8 cellular contexts compared by ENCODE assay signal in genomic region chr7:100159099-100159623, GRCh38. TPM values are rescaled to one million over a fixed set of nuclear protein-coding genes. Genes with fewer than 3 reads are reported as not detected.
DNase-seq lines count a peak whose midpoint lies in the region; ATAC-seq and TF ChIP-seq lines count a peak whose summit lies in the region.

No MANE protein-coding gene starts in this region.

- peaks cover 34% of the 10 kb centered on the region for H3K36me3 ChIP-seq in DND-41 (ENCODE audit: insufficient read depth, low read length)
- H3K36me3 ChIP-seq in OCI-LY7 (ENCODE audit: insufficient read depth, low read length), result peaks cover 35% of the 10 kb centered on the region
- H3K36me3 ChIP-seq in endocrine pancreas (ENCODE audit: control insufficient read depth, insufficient read depth, low read length), result no peaks in the 10 kb centered on the region

- DNase-seq in DND-41 (no peak), OCI-LY7 (ENCODE audit: low spot score) (no peak), osteocyte (ENCODE audit: extremely low spot score, unreplicated experiment) (no peak), NCI-H2107 (lab: John Stamatoyannopoulos, UW) (no peak)
- DNase-seq in stimulated activated naive CD4-positive, alpha-beta T cell treated with Interleukin-2 at 50 U/mL for 16 hours (lab: John Stamatoyannopoulos, UW), result no peak
- no peak for DNase-seq in activated CD8-positive, alpha-beta memory T cell treated with anti-CD3 and anti-CD28 coated beads, Interleukin-2, amount 50 U/mL, for 48 hours

- POLR2A ChIA-PET in OCI-LY7 (lab: Charles Lee), result interaction anchor here (0.6 to 1.3 kb wide), 5 partner anchors 11 to 609 kb away, joined by 3 to 7 read pairs (median 4); partner anchors contain the start of gene LAMTOR4

- H3K27me3 ChIP-seq in DND-41 (ENCODE audit: insufficient read depth, low read length, poor library complexity) (no peaks in the 10 kb centered on the region), endocrine pancreas (ENCODE audit: control insufficient read depth, insufficient read depth, low read length) (no peaks in the 10 kb centered on the region)

- peak overlapping the region; percentile 96 for H3K9ac ChIP-seq in DND-41 (ENCODE audit: low read depth, low read length)
- H3K9ac ChIP-seq in endocrine pancreas (ENCODE audit: control insufficient read depth, insufficient read depth, low read length), result peak overlapping the region; percentile 38

- H2AFZ ChIP-seq in DND-41 (ENCODE audit: low read depth, low read length) (peak overlapping the region; percentile 73), OCI-LY7 (ENCODE audit: low read length) (peak overlapping the region; percentile 59; the same call in 1 of the 2 replicates)

- H3K27ac Mint-ChIP-seq in osteocyte (ENCODE audit: unreplicated experiment), result peak overlapping the region; percentile 75

- no peak for TF ChIP-seq CTCF in DND-41 (IDR thresholded peaks at IDR 0.05; ENCODE audit: borderline replicate concordance, extremely low read depth, low read length, poor library complexity, severe bottlenecking)
- TF ChIP-seq CTCF in OCI-LY7 (conservative IDR thresholded peaks at IDR 0.05; ENCODE audit: low read length), result no peak
- TF ChIP-seq CTCF in osteocyte (IDR thresholded peaks at IDR 0.05), result no peak

- H3K4me3 ChIP-seq in DND-41 (ENCODE audit: low read depth in 1 of 2, low read length in 2 of 2) (peak overlapping the region; percentile 87 to 99; a peak in 3 of 4 replicates), OCI-LY7 (ENCODE audit: low read depth, low read length, poor library complexity, severe bottlenecking) (peak overlapping the region; percentile 93), endocrine pancreas (ENCODE audit: control insufficient read depth, insufficient read depth, low read length) (peak overlapping the region; percentile 48)

- H3K4me1 ChIP-seq in DND-41 (ENCODE audit: insufficient read depth, low read length) (peaks cover 32% of the 10 kb centered on the region), OCI-LY7 (ENCODE audit: insufficient read depth, low read length, poor library complexity, severe bottlenecking) (peaks cover 43% of the 10 kb centered on the region), endocrine pancreas (ENCODE audit: control insufficient read depth, insufficient read depth, low read length) (no peaks in the 10 kb centered on the region)

- CTCF ChIA-PET in OCI-LY7 (lab: Charles Lee; ENCODE audit: unreplicated experiment), result no interaction called here

- ATAC-seq in DND-41 (ENCODE audit: insufficient read depth, low read depth) (no peak), HG02759 (IDR thresholded peaks at IDR 0.05; ENCODE audit: unreplicated experiment) (no peak)

- no peaks in the 10 kb centered on the region for H3K9me2 ChIP-seq in OCI-LY7 (ENCODE audit: insufficient read depth, low read length)

- H3K4me1 Mint-ChIP-seq in osteocyte (ENCODE audit: unreplicated experiment), result peaks cover 27% of the 10 kb centered on the region

- intact Hi-C loops in OCI-LY7 (cut with micrococcal nuclease; ENCODE audit: unreplicated experiment), result loop anchor here (5.0 kb wide), 1 partner anchor 58 kb away; the partner anchor contains the start of gene PVRIG

- H3K9me3 ChIP-seq in DND-41 (ENCODE audit: insufficient read depth, low read length, severe bottlenecking) (no peaks in the 10 kb centered on the region), OCI-LY7 (ENCODE audit: low read length) (no peaks in the 10 kb centered on the region), endocrine pancreas (ENCODE audit: control insufficient read depth, low read length) (no peaks in the 10 kb centered on the region)

- H3K4me3 Mint-ChIP-seq in osteocyte (ENCODE audit: unreplicated experiment), result peak overlapping the region; percentile 81

- H3K27ac ChIP-seq in DND-41 (ENCODE audit: low read length) (peak overlapping the region; percentile 69), OCI-LY7 (ENCODE audit: low read depth, low read length, poor library complexity, severe bottlenecking) (peak overlapping the region; percentile 62)

- H3K79me2 ChIP-seq in DND-41 (ENCODE audit: insufficient read depth, low read length) (peaks cover 42% of the 10 kb centered on the region), OCI-LY7 (ENCODE audit: insufficient read depth, low read depth, low read length) (peaks cover 7% of the 10 kb centered on the region; the same call in 1 of the 2 replicates)

- peaks cover 4% of the 10 kb centered on the region for H3K36me3 Mint-ChIP-seq in osteocyte (ENCODE audit: unreplicated experiment)

- no TSS peak for BruUV-seq in OCI-LY7 (replicated peaks; lab: Mats Ljungman, UMichigan)

- H4K20me1 ChIP-seq in DND-41 (ENCODE audit: insufficient read depth, low read length), result peaks cover 22% of the 10 kb centered on the region
- H4K20me1 ChIP-seq in OCI-LY7 (ENCODE audit: insufficient read depth, low read length), result peaks cover 10% of the 10 kb centered on the region; the same call in 1 of the 2 replicates

- H3K9me3 Mint-ChIP-seq in osteocyte (ENCODE audit: unreplicated experiment), result no peaks in the 10 kb centered on the region

- H3K27me3 Mint-ChIP-seq in osteocyte (ENCODE audit: unreplicated experiment), result no peaks in the 10 kb centered on the region

- peak overlapping the region; percentile 68 for H3K4me2 ChIP-seq in DND-41 (ENCODE audit: insufficient read depth, low read length)
- peak overlapping the region; percentile 98 for H3K4me2 ChIP-seq in OCI-LY7 (ENCODE audit: low read length)

RNA-seq across cellular contexts. Expression of gene TRAPPC14, which starts 0.6 kb away (rescaled TPM):
- 30.6 and 38.8 TPM in 2 replicates for total RNA-seq in OCI-LY7 (2014; rRNA removed; shearing (Covaris generic))
- total RNA-seq in OCI-LY7 (2022), result 41.6 and 49.9 TPM in 2 replicates
- total RNA-seq in osteocyte, result 18.2 and 20.3 TPM in 2 replicates

RNA-seq across cellular contexts. Expression of gene GAL3ST4, which starts 9.3 kb away (rescaled TPM):
- total RNA-seq in OCI-LY7 (2014; rRNA removed; shearing (Covaris generic)), result 3.9 and 4.6 TPM in 2 replicates
- total RNA-seq in OCI-LY7 (2022) (5.2 and 6.1 TPM in 2 replicates), osteocyte (2.9 and 3.6 TPM in 2 replicates)

RNA-seq across cellular contexts. Expression of gene LAMTOR4, which starts 10.4 kb away (rescaled TPM):
- 243 and 263 TPM in 2 replicates for total RNA-seq in OCI-LY7 (2014; rRNA removed; shearing (Covaris generic))
- 207 and 237 TPM in 2 replicates for total RNA-seq in OCI-LY7 (2022)
- 111 and 123 TPM in 2 replicates for total RNA-seq in osteocyte

RNA-seq across cellular contexts. Expression of gene GPC2, which starts 18.0 kb away (rescaled TPM):
- 20.2 and 33.2 TPM in 2 replicates for total RNA-seq in OCI-LY7 (2014; rRNA removed; shearing (Covaris generic))
- 23.2 and 31.7 TPM in 2 replicates for total RNA-seq in OCI-LY7 (2022)
- total RNA-seq in osteocyte, result 8.1 and 12.6 TPM in 2 replicates

RNA-seq across cellular contexts. Expression of gene STAG3, which starts 18.6 kb away (rescaled TPM):
- total RNA-seq in OCI-LY7 (2014; rRNA removed; shearing (Covaris generic)), result 56.1 and 82.8 TPM in 2 replicates
- 70.2 and 79.2 TPM in 2 replicates for total RNA-seq in OCI-LY7 (2022)
- total RNA-seq in osteocyte, result 1.0 and 1.5 TPM in 2 replicates
